Comparison of ENCODE assay signal across 16 cellular contexts in the genomic region with DNA sequence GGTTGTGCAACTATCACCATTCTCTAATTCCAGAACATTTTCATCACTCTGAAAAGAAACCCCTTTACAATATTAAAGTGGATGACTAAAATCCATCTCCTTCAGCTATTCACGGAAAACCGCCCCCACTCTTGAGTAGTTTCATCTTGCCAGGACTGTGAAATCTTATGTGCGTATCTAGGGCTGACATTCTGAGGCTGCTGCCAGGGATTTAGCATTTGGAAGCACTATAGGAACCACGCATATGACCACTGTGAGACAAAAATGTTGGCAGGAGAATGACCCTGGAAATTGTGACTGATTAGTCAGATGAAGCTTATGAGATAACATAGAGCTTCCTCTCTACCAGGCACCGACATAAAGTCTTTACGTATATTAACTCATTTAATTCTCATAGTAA.
"Had no signal": no experiment of that assay in that cellular context is flagged by ENCODE, and none has a peak within 500 bp of the region (broad histone marks: within the 10 kb centered on the region; RNA-seq: fewer than 3 reads in every experiment).

No MANE protein-coding gene starts in this region.

- H3K4me3 ChIP-seq: esophagus squamous epithelium, hepatocyte, right atrium auricular region, SJSA1, smooth muscle cell, tibial nerve had no signal

- H3K27ac Mint-ChIP-seq: activated naive CD4-positive, alpha-beta T cell treated with anti-CD3 and anti-CD28 coated beads for 36 hours; activated T-helper 17 cell treated with anti-CD3 and anti-CD28 coated beads, Interleukin-2, amount 50 U/mL, for 72 hours; mesothelial cell of epicardium; stimulated activated effector memory CD8-positive, alpha-beta T cell treated with anti-CD3 and anti-CD28 coated beads, Interleukin-12 subunit alpha, Interleukin-12 subunit beta, amount 100 ng/mL, for 72 hours; T-cell had no signal

- H3K27ac ChIP-seq: esophagus squamous epithelium, hepatocyte, right atrium auricular region, SJSA1, tibial nerve had no signal

- H3K4me1 ChIP-seq: esophagus squamous epithelium, right atrium auricular region, SJSA1, tibial nerve had no signal

- H3K79me2 ChIP-seq: hepatocyte had no signal

- DNase-seq: activated CD4-positive, alpha-beta T cell treated with anti-CD3 and anti-CD28 coated beads for 48 hours; activated CD8-positive, alpha-beta memory T cell treated with anti-CD3 and anti-CD28 coated beads for 24 hours; activated naive CD4-positive, alpha-beta T cell treated with anti-CD3 and anti-CD28 coated beads for 36 hours; cerebellar nuclear complex; esophagus squamous epithelium; T-cell; T1000 had no signal

- H3K9me3 ChIP-seq: esophagus squamous epithelium, right atrium auricular region had no signal

- H3K36me3 Mint-ChIP-seq: stimulated activated effector memory CD8-positive, alpha-beta T cell treated with anti-CD3 and anti-CD28 coated beads, Interleukin-12 subunit alpha, Interleukin-12 subunit beta, amount 100 ng/mL, for 72 hours; T-cell had no signal

- H2AFZ ChIP-seq: hepatocyte had no signal

- H3K4me3 Mint-ChIP-seq: activated naive CD4-positive, alpha-beta T cell treated with anti-CD3 and anti-CD28 coated beads for 36 hours; activated T-helper 17 cell treated with anti-CD3 and anti-CD28 coated beads, Interleukin-2, amount 50 U/mL, for 72 hours; brain; mesothelial cell of epicardium; stimulated activated effector memory CD8-positive, alpha-beta T cell treated with anti-CD3 and anti-CD28 coated beads, Interleukin-12 subunit alpha, Interleukin-12 subunit beta, amount 100 ng/mL, for 72 hours; T-cell had no signal

- H3K27me3 ChIP-seq: esophagus squamous epithelium, hepatocyte, right atrium auricular region, SJSA1, tibial nerve had no signal

- H3K4me1 Mint-ChIP-seq: activated T-helper 17 cell treated with anti-CD3 and anti-CD28 coated beads, Interleukin-2, amount 50 U/mL, for 72 hours; stimulated activated effector memory CD8-positive, alpha-beta T cell treated with anti-CD3 and anti-CD28 coated beads, Interleukin-12 subunit alpha, Interleukin-12 subunit beta, amount 100 ng/mL, for 72 hours; T-cell had no signal

- H3K4me2 ChIP-seq: hepatocyte, smooth muscle cell had no signal

- H3K36me3 ChIP-seq: esophagus squamous epithelium, right atrium auricular region, SJSA1, tibial nerve had no signal

- ATAC-seq: activated T-helper 17 cell treated with anti-CD3 and anti-CD28 coated beads, Interleukin-2, amount 50 U/mL, for 72 hours; stimulated activated effector memory CD8-positive, alpha-beta T cell treated with anti-CD3 and anti-CD28 coated beads, Interleukin-12 subunit alpha, Interleukin-12 subunit beta, amount 100 ng/mL, for 72 hours; T-cell had no signal
